Comparison of ENCODE assay signal across 8 cellular contexts in the genomic region with DNA sequence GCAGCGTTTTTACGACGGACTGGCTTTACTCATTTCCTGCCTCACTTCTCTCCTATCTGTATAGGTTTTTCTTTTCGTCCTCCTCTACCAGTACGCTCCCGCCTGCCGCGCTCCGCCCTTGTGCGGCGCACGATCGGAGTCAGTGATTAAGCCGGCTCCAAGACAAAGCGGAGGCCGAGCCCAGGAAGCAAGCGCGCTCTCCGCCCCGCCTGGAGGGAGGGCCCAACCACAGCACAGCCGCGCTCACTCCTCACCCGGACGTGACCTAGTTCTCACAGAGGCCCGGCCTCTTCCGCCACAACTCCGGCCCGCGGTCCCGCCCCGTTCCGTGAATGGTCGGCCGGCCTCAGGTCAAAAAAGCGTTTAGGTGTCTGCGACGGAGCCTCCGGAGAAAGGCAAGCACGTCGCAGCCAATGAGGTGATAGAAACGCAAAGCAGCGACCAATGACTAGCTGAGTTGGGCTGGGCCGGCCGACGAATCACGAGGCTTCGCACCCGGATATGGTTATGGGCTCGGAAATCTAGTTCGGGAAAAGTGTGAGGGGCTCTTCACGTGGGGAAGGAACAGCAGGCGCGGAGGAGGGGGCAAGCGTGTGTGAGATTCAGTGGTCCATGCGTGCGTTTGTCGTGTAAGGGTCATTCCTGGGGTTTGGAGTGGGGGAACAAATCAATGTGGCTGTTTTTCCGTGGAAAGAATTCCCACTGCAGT. TPM values are rescaled to one million over a fixed set of nuclear protein-coding genes. Genes with fewer than 3 reads are reported as not detected.
A peak's percentile ranks its signal among the peaks of the same experiment; 100 is the strongest.
DNase-seq lines count a peak whose midpoint lies in the region; ATAC-seq, FAIRE-seq and TF ChIP-seq lines count a peak whose summit lies in the region.

A gene with protein sequence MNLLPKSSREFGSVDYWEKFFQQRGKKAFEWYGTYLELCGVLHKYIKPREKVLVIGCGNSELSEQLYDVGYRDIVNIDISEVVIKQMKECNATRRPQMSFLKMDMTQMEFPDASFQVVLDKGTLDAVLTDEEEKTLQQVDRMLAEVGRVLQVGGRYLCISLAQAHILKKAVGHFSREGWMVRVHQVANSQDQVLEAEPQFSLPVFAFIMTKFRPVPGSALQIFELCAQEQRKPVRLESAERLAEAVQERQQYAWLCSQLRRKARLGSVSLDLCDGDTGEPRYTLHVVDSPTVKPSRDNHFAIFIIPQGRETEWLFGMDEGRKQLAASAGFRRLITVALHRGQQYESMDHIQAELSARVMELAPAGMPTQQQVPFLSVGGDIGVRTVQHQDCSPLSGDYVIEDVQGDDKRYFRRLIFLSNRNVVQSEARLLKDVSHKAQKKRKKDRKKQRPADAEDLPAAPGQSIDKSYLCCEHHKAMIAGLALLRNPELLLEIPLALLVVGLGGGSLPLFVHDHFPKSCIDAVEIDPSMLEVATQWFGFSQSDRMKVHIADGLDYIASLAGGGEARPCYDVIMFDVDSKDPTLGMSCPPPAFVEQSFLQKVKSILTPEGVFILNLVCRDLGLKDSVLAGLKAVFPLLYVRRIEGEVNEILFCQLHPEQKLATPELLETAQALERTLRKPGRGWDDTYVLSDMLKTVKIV (plus strand): TSS at position 494 of the 709 bp plus-strand sequence. CDS start 308 bp downstream, outside the sequence.

- no peaks in the 10 kb centered on the region for H4K20me1 ChIP-seq in IMR-90 (ENCODE audit: insufficient read depth, low read length)
- H4K20me1 ChIP-seq in endothelial cell of umbilical vein (replicated peaks; ENCODE audit: control insufficient read depth, extremely low read depth, insufficient read depth, low read length), result no peaks in the 10 kb centered on the region

- peak; percentile 87 for TF ChIP-seq POLR2A in IMR-90 (IDR thresholded peaks at IDR 0.05; ENCODE audit: low read depth, low read length)
- TF ChIP-seq POLR2A in endothelial cell of umbilical vein (IDR thresholded peaks at IDR 0.05; ENCODE audit: low read depth, low read length), result peak; percentile 65

- peak within 1 kb of the TSS; percentile 92 for H2AFZ ChIP-seq in IMR-90 (replicated peaks; ENCODE audit: low read length, poor library complexity)
- H2AFZ ChIP-seq in endothelial cell of umbilical vein (ENCODE audit: low read depth, low read length), result peak within 1 kb of the TSS; percentile 89

- peak within 1 kb of the TSS; percentile 97 for H3K4me2 ChIP-seq in IMR-90 (ENCODE audit: low read depth, low read length)
- peak within 1 kb of the TSS; percentile 88 for H3K4me2 ChIP-seq in endothelial cell of umbilical vein (ENCODE audit: insufficient read depth, low read length)

- peak within 1 kb of the TSS; percentile 50; the same call in 1 of the 2 replicates for H2AK5ac ChIP-seq in IMR-90 (ENCODE audit: low read depth, low read length)

- peak within 1 kb of the TSS; percentile 89 for H3K14ac ChIP-seq in IMR-90 (replicated peaks; ENCODE audit: low read depth, low read length)

- peak within 1 kb of the TSS; percentile 81 for H3K4ac ChIP-seq in IMR-90 (ENCODE audit: low read depth, low read length)

- peaks cover 16 to 43% of the 10 kb centered on the region in 2 experiments for H3K79me1 ChIP-seq in IMR-90 (ENCODE audit: low read depth in 1 of 2, low read length in 2 of 2)

- H4K8ac ChIP-seq in IMR-90 (ENCODE audit: low read depth in 2 of 2, low read length in 2 of 2), result peak within 1 kb of the TSS; percentile 85 to 90

- peak within 1 kb of the TSS; percentile 74 for H2BK5ac ChIP-seq in IMR-90 (ENCODE audit: low read depth, low read length, poor library complexity, severe bottlenecking)

- H3K36me3 ChIP-seq in IMR-90 (ENCODE audit: control insufficient read depth, insufficient read depth, low read length) (peaks cover 18% of the 10 kb centered on the region), endothelial cell of umbilical vein (ENCODE audit: control insufficient read depth in 2 of 2, extremely low read depth in 1 of 2, insufficient read depth in 2 of 2, low read length in 2 of 2) (peaks cover 6 to 12% of the 10 kb centered on the region in 2 experiments)

- peak within 1 kb of the TSS; percentile 84 for H3K9ac ChIP-seq in IMR-90 (ENCODE audit: low read depth, low read length)
- H3K9ac ChIP-seq in endothelial cell of umbilical vein (replicated peaks; ENCODE audit: extremely low read depth, insufficient read depth, low read length), result peak within 1 kb of the TSS; percentile 89

- H3K9me3 ChIP-seq in IMR-90 (ENCODE audit: control insufficient read depth, insufficient read depth, low read length) (no peaks in the 10 kb centered on the region), endothelial cell of umbilical vein (replicated peaks; ENCODE audit: control insufficient read depth, insufficient read depth, low read length) (no peaks in the 10 kb centered on the region)

- H3K4me1 ChIP-seq in IMR-90 (ENCODE audit: control insufficient read depth, insufficient read depth, low read length) (no peaks in the 10 kb centered on the region), endothelial cell of umbilical vein (ENCODE audit: control insufficient read depth, extremely low read depth, insufficient read depth, low read length) (peaks cover 7% of the 10 kb centered on the region)

- peak within 1 kb of the TSS; percentile 63 for H2AK9ac ChIP-seq in IMR-90 (replicated peaks; ENCODE audit: low read depth, low read length, poor library complexity)

- TF ChIP-seq RAD21 in IMR-90 (IDR thresholded peaks at IDR 0.05; ENCODE audit: low read length), result 0 out of 2 replicates have a peak, but pooled peaks have one; percentile 9

- peak; percentile 99 for FAIRE-seq in endothelial cell of umbilical vein (lab: Jason Lieb, UNC)

- intact Hi-C loops in IMR-90 (cut with micrococcal nuclease), result loop anchor here (1.0 to 5.0 kb wide), 2 partner anchors 39 to 134 kb away; a partner anchor contains a TSS
- intact Hi-C loops in endothelial cell of umbilical vein (cut with micrococcal nuclease), result loop anchor here (1.0 to 2.0 kb wide), 6 partner anchors 39 to 751 kb away; a partner anchor contains a TSS

- peak within 1 kb of the TSS; percentile 91 for H3K56ac ChIP-seq in IMR-90 (ENCODE audit: extremely low read depth, insufficient read depth, low read length)

- peak within 1 kb of the TSS; percentile 77 for H3K27ac ChIP-seq in IMR-90 (ENCODE audit: insufficient read depth, low read length)
- H3K27ac ChIP-seq in endothelial cell of umbilical vein (ENCODE audit: insufficient read depth, low read depth, low read length), result peak within 1 kb of the TSS; percentile 66

- POLR2A ChIA-PET in IMR-90 (lab: Charles Lee; ENCODE audit: unreplicated experiment) (interaction anchor here (0.6 to 1.7 kb wide), 2 partner anchors 38 to 98 kb away, joined by 3 to 9 read pairs; no protein-coding TSS in a partner anchor), endothelial cell of umbilical vein (lab: Charles Lee) (interaction anchor here (0.6 to 1.5 kb wide), 3 partner anchors 19 to 287 kb away, joined by 3 to 5 read pairs (median 4); no protein-coding TSS in a partner anchor)

- peaks cover 3% of the 10 kb centered on the region; the same call in 1 of the 2 replicates for H3K9me1 ChIP-seq in IMR-90 (ENCODE audit: insufficient read depth, low read length)
- no peaks in the 10 kb centered on the region for H3K9me1 ChIP-seq in endothelial cell of umbilical vein (replicated peaks; ENCODE audit: control insufficient read depth, extremely low read depth, insufficient read depth, low read length)

- H2BK120ac ChIP-seq in IMR-90 (ENCODE audit: low read depth, low read length), result peak within 1 kb of the TSS; percentile 52

- CTCF ChIA-PET in IMR-90 (lab: Yijun Ruan, JAX), result interaction anchor here (1.0 to 2.1 kb wide), 3 partner anchors 50 to 136 kb away, joined by 3 to 6 read pairs (median 4); no protein-coding TSS in a partner anchor
- CTCF ChIA-PET in endothelial cell of umbilical vein (lab: Charles Lee), result interaction anchor here (0.9 to 2.2 kb wide), 8 partner anchors 18 to 221 kb away, joined by 3 to 11 read pairs (median 4); no protein-coding TSS in a partner anchor

- DNase-seq in DMS 273 (lab: John Stamatoyannopoulos, UW; ENCODE audit: unreplicated experiment) (peak; percentile 100), IMR-90 (peak; percentile 99), OCI-M1 (lab: John Stamatoyannopoulos, UW) (peak; percentile 99), activated T-cell treated with anti-CD3 and anti-CD28 coated beads for 24 hours (ENCODE audit: low read depth) (peak; percentile 98), endothelial cell of umbilical vein (ENCODE audit: low read depth, low spot score) (peak; percentile 100), midbrain (lab: John Stamatoyannopoulos, UW) (peak; percentile 99)
- peak; percentile 96 to 97 for DNase-seq in stimulated activated CD8-positive, alpha-beta memory T cell treated with anti-CD3 and anti-CD28 coated beads, Interleukin-2, amount 100 ng/mL, for 1 hour (ENCODE audit: low read depth in 2 of 2)

- in situ Hi-C loops in IMR-90 (cut with MboI; ENCODE audit: low sequenced_read_pairs), result no loop called here

- H4K5ac ChIP-seq in IMR-90 (ENCODE audit: low read depth, low read length), result peak within 1 kb of the TSS; percentile 92

- H3K23ac ChIP-seq in IMR-90 (ENCODE audit: low read depth, low read length), result peak within 1 kb of the TSS; percentile 89

- peaks cover 35% of the 10 kb centered on the region for H3K79me2 ChIP-seq in endothelial cell of umbilical vein (ENCODE audit: control insufficient read depth, insufficient read depth, low read length)

- 0 out of 2 replicates have a peak, but pooled peaks have one; percentile 6 for TF ChIP-seq CTCF in IMR-90 (conservative IDR thresholded peaks at IDR 0.05; ENCODE audit: low read depth, low read length)
- no peak for TF ChIP-seq CTCF in endothelial cell of umbilical vein (IDR thresholded peaks at IDR 0.05; ENCODE audit: extremely low read depth in 1 of 2, insufficient read depth in 1 of 2, low read depth in 1 of 2, low read length in 2 of 2)

- ATAC-seq in GM21528 (IDR thresholded peaks at IDR 0.05; ENCODE audit: low FRiP score, unreplicated experiment) (peak; percentile 99), IMR-90 (ENCODE audit: low read depth) (peak; percentile 98)

- peak within 1 kb of the TSS; percentile 29 for H3K18ac ChIP-seq in IMR-90 (ENCODE audit: low read depth, low read length)

- WGBS in IMR-90 (ENCODE audit: extremely low coverage in 2 of 2, insufficient read length in 1 of 2), 2 experiments, result 0% methylated on average over 21 of the region's 58 CpGs; no CpG with 5 or more reads in 1 of the 2 experiments

- H2BK20ac ChIP-seq in IMR-90 (ENCODE audit: low read depth, low read length), result peak within 1 kb of the TSS; percentile 10; the same call in 1 of the 2 replicates

- dilution Hi-C loops in IMR-90 (cut with HindIII; ENCODE audit: low sequenced_read_pairs, unreplicated experiment) (no loop called here), endothelial cell of umbilical vein (cut with MboI; ENCODE audit: extremely low pct_ligation_motif_present, low sequenced_read_pairs) (loop anchor here (25.0 kb wide), 1 partner anchor 206 kb away; no protein-coding TSS in a partner anchor)

- H4K91ac ChIP-seq in IMR-90 (ENCODE audit: insufficient read depth, low read depth, low read length), result peak within 1 kb of the TSS; percentile 56

- peak within 1 kb of the TSS; percentile 22; the same call in 1 of the 3 replicates for H2BK15ac ChIP-seq in IMR-90 (ENCODE audit: low read depth, low read length)

- peak within 1 kb of the TSS; percentile 81 for H3K4me3 ChIP-seq in IMR-90 (ENCODE audit: insufficient read depth, low read depth, low read length)
- peak within 1 kb of the TSS; percentile 69 to 85 (median 81) for H3K4me3 ChIP-seq in endothelial cell of umbilical vein (replicated peaks in 1 of 3; ENCODE audit: insufficient read depth in 1 of 3, low read depth in 1 of 3, low read length in 3 of 3)

- BruUV-seq in IMR-90 (replicated peaks; lab: Mats Ljungman, UMichigan) (no TSS peak), endothelial cell of umbilical vein (replicated peaks; lab: Mats Ljungman, UMichigan) (no TSS peak)

- H3K27me3 ChIP-seq in IMR-90 (ENCODE audit: control insufficient read depth, insufficient read depth, low read length) (no peaks in the 10 kb centered on the region), endothelial cell of umbilical vein (ENCODE audit: control insufficient read depth in 2 of 2, insufficient read depth in 2 of 2, low read length in 2 of 2) (peaks cover 0 to 1% of the 10 kb centered on the region in 2 experiments)

RNA-seq across cellular contexts. Expression of the gene that starts here (rescaled TPM):
- total RNA-seq in IMR-90 (2012; rRNA removed) (25.8 and 26.3 TPM in 2 replicates), endothelial cell of umbilical vein (26.5 and 29.7 TPM in 2 replicates)
- polyA plus RNA-seq in IMR-90 (2012; rRNA removed) (22.6 and 25.1 TPM in 2 replicates), endothelial cell of umbilical vein (21.0 and 21.2 TPM in 2 replicates)
- 16.8 and 20.4 TPM in 2 replicates for polyA plus RNA-seq in IMR-90 (2012; cell fraction: cytosol; rRNA removed)
- polyA plus RNA-seq in IMR-90 (2012; cell fraction: nucleus; rRNA removed; ENCODE audit: low replicate concordance), result 9.8 and 11.9 TPM in 2 replicates
- polyA plus RNA-seq in endothelial cell of umbilical vein (2011; cell fraction: cytosol; rRNA removed), result 24.9 and 31.0 TPM in 2 replicates
- 16.6 and 19.3 TPM in 2 replicates for polyA plus RNA-seq in endothelial cell of umbilical vein (2011; cell fraction: nucleus; rRNA removed)
- 24.1 and 30.7 TPM in 2 replicates for polyA plus RNA-seq in endothelial cell of umbilical vein (2012)
- polyA minus RNA-seq in endothelial cell of umbilical vein, result 28.3 and 29.7 TPM in 2 replicates
- polyA minus RNA-seq in endothelial cell of umbilical vein (2011; cell fraction: cytosol; rRNA and poly(A)+ RNA removed), result 26.8 TPM
- 8.8 TPM in 2 replicates for polyA minus RNA-seq in endothelial cell of umbilical vein (2011; cell fraction: nucleus; rRNA and poly(A)+ RNA removed)

Comparison
In these comparisons a context has a peak if more than half of its experiments do, and no peak if none do; other contexts are left out.
1. Peak in every context shown above with its lines: DNase-seq, ATAC-seq, H3K4me3 ChIP-seq and H3K27ac ChIP-seq.